In the genomic region with DNA sequence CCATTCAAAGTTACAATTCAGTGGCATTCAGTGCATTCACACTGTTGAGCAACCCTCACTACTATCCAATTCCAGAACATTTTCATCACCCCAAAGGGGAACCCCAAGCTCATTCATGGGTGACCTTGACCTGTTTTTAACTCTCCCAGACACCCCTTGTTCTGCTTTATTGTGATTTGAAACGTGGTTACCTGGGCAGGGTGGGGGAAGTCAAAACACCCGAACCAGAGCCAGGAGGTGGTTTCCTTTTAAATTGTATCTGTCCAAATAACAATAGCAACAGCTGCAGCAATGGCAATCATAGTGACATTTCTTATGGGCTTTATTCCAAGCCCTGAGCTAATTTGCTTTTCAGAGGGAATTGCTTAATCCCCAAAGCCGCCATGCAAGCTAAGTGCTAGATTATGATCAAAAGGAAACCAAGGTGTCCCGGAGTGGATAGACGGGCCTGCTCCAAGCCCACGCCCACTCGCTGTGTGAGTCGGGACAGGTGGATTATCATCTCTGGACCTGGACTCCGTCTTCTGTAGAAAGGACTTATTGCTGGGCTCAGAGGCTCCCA, we compare ENCODE assay signal across 2 cellular contexts.
TF ChIP-seq lines count a peak whose summit lies in the region.

No MANE protein-coding gene starts in this region.

TF ChIP-seq in SK-N-SH, 30 proteins besides CTCF, POLR2A, EP300 and RAD21 (continued from another document):
- no peak for TF ChIP-seq ZBTB33 (IDR thresholded peaks at IDR 0.05; ENCODE audit: borderline replicate concordance, low read depth)
- TF ChIP-seq REST (IDR thresholded peaks at IDR 0.05; ENCODE audit: low read depth, low read length): no peak
- TF ChIP-seq FOXM1 (IDR thresholded peaks at IDR 0.05; ENCODE audit: low read depth): no peak
- no peak for TF ChIP-seq SIN3A (IDR thresholded peaks at IDR 0.05; ENCODE audit: borderline replicate concordance, low read depth, low read length)
- TF ChIP-seq CHD2 (IDR thresholded peaks at IDR 0.05; ENCODE audit: low read length, partially characterized antibody): no peak
- no peak for TF ChIP-seq RFX5 (IDR thresholded peaks at IDR 0.05; ENCODE audit: low read length)
- TF ChIP-seq SMC3 (IDR thresholded peaks at IDR 0.05; ENCODE audit: low read depth, low read length): no peak
- no peak for TF ChIP-seq USF2 (IDR thresholded peaks at IDR 0.05; ENCODE audit: borderline replicate concordance, low read depth, low read length)
- no peak for TF ChIP-seq FOXJ3 (CRISPR knock-in tag; IDR thresholded peaks at IDR 0.05)
- no peak for TF ChIP-seq POLR2AphosphoS5 (IDR thresholded peaks at IDR 0.05; ENCODE audit: low read depth, low read length)
- no peak for TF ChIP-seq EZH2phosphoT487 (IDR thresholded peaks at IDR 0.05; ENCODE audit: borderline replicate concordance, low read depth)
- TF ChIP-seq JUND (IDR thresholded peaks at IDR 0.05): no peak
- TF ChIP-seq MAX (IDR thresholded peaks at IDR 0.05; ENCODE audit: low read depth): no peak
- TF ChIP-seq MEF2A (IDR thresholded peaks at IDR 0.05; ENCODE audit: borderline replicate concordance, low read depth): no peak
- TF ChIP-seq RCOR1 (IDR thresholded peaks at IDR 0.05; ENCODE audit: low read length): no peak

TF ChIP-seq in SK-N-SH treated with all-trans-retinoic acid at 6 μM for 48 hours, 23 proteins besides CTCF, POLR2A, EP300 and RAD21 (continued from another document):
- TF ChIP-seq, protein P1, sequence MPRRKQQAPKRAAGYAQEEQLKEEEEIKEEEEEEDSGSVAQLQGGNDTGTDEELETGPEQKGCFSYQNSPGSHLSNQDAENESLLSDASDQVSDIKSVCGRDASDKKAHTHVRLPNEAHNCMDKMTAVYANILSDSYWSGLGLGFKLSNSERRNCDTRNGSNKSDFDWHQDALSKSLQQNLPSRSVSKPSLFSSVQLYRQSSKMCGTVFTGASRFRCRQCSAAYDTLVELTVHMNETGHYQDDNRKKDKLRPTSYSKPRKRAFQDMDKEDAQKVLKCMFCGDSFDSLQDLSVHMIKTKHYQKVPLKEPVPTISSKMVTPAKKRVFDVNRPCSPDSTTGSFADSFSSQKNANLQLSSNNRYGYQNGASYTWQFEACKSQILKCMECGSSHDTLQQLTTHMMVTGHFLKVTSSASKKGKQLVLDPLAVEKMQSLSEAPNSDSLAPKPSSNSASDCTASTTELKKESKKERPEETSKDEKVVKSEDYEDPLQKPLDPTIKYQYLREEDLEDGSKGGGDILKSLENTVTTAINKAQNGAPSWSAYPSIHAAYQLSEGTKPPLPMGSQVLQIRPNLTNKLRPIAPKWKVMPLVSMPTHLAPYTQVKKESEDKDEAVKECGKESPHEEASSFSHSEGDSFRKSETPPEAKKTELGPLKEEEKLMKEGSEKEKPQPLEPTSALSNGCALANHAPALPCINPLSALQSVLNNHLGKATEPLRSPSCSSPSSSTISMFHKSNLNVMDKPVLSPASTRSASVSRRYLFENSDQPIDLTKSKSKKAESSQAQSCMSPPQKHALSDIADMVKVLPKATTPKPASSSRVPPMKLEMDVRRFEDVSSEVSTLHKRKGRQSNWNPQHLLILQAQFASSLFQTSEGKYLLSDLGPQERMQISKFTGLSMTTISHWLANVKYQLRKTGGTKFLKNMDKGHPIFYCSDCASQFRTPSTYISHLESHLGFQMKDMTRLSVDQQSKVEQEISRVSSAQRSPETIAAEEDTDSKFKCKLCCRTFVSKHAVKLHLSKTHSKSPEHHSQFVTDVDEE (CRISPR knock-in tag; IDR thresholded peaks at IDR 0.05): no peak
- TF ChIP-seq OSR1 (CRISPR knock-in tag; IDR thresholded peaks at IDR 0.05): no peak
- TF ChIP-seq CSRNP3 (CRISPR knock-in tag; IDR thresholded peaks at IDR 0.05): no peak
- no peak for TF ChIP-seq ZNF565 (CRISPR knock-in tag; conservative IDR thresholded peaks at IDR 0.05; ENCODE audit: low read depth)
- TF ChIP-seq ISL1 (CRISPR knock-in tag; IDR thresholded peaks at IDR 0.05): no peak
- TF ChIP-seq GLIS3 (CRISPR knock-in tag; IDR thresholded peaks at IDR 0.05): no peak
- TF ChIP-seq CSDC2 (CRISPR knock-in tag; IDR thresholded peaks at IDR 0.05): no peak
- TF ChIP-seq, protein P2, sequence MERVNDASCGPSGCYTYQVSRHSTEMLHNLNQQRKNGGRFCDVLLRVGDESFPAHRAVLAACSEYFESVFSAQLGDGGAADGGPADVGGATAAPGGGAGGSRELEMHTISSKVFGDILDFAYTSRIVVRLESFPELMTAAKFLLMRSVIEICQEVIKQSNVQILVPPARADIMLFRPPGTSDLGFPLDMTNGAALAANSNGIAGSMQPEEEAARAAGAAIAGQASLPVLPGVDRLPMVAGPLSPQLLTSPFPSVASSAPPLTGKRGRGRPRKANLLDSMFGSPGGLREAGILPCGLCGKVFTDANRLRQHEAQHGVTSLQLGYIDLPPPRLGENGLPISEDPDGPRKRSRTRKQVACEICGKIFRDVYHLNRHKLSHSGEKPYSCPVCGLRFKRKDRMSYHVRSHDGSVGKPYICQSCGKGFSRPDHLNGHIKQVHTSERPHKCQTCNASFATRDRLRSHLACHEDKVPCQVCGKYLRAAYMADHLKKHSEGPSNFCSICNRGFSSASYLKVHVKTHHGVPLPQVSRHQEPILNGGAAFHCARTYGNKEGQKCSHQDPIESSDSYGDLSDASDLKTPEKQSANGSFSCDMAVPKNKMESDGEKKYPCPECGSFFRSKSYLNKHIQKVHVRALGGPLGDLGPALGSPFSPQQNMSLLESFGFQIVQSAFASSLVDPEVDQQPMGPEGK (CRISPR knock-in tag; IDR thresholded peaks at IDR 0.05; ENCODE audit: borderline replicate concordance): no peak
- TF ChIP-seq ZNF8 (CRISPR knock-in tag; IDR thresholded peaks at IDR 0.05): no peak
- TF ChIP-seq POU6F1 (CRISPR knock-in tag; IDR thresholded peaks at IDR 0.05; ENCODE audit: borderline replicate concordance, low read depth): no peak
- TF ChIP-seq ARNTL (CRISPR knock-in tag; IDR thresholded peaks at IDR 0.05; ENCODE audit: borderline replicate concordance, low read depth): no peak
- TF ChIP-seq TCF4 (CRISPR knock-in tag; IDR thresholded peaks at IDR 0.05; ENCODE audit: borderline replicate concordance): no peak
- no peak for TF ChIP-seq ZFP3 (CRISPR knock-in tag; IDR thresholded peaks at IDR 0.05)
- TF ChIP-seq ZNF70 (CRISPR knock-in tag; IDR thresholded peaks at IDR 0.05): no peak
- TF ChIP-seq BACH2 (CRISPR knock-in tag; IDR thresholded peaks at IDR 0.05; ENCODE audit: borderline replicate concordance): no peak
